In genomic region chr1:230124187-230125128, GRCh38 we compare ENCODE assay signal across 11 cellular contexts. TPM values are rescaled to one million over a fixed set of nuclear protein-coding genes. Genes with fewer than 3 reads are reported as not detected.
DNase-seq lines count a peak whose midpoint lies in the region; ATAC-seq and TF ChIP-seq lines count a peak whose summit lies in the region.
"Had no signal": no experiment of that assay in that cellular context is flagged by ENCODE, and none has a peak within 500 bp of the region (broad histone marks: within the 10 kb centered on the region; RNA-seq: fewer than 3 reads in every experiment).

No MANE protein-coding gene starts in this region.

- no peaks in the 10 kb centered on the region for H3K36me3 ChIP-seq in CD8-positive, alpha-beta memory T cell (ENCODE audit: insufficient read depth, low read length)
- peaks cover 0 to 13% of the 10 kb centered on the region in 2 experiments for H3K36me3 ChIP-seq in mesenchymal stem cell (ENCODE audit: control insufficient read depth in 1 of 2, insufficient read depth in 2 of 2, low read depth in 1 of 2, low read length in 2 of 2)
- H3K36me3 ChIP-seq: heart left ventricle had no signal

- no peak overlapping the region for H2AK5ac ChIP-seq in mesenchymal stem cell (ENCODE audit: low read length, severe bottlenecking)

- H3K14ac ChIP-seq in mesenchymal stem cell (ENCODE audit: low read length in 2 of 2): no peak overlapping the region

- H2BK12ac ChIP-seq in mesenchymal stem cell (ENCODE audit: low read length in 2 of 2): no peak overlapping the region

- H3K4me1 Mint-ChIP-seq in CD8-positive, alpha-beta memory T cell: peaks cover 65 to 90% (median 71%) of the 10 kb centered on the region in 3 donors
- H3K4me1 Mint-ChIP-seq in HFFc6 (ENCODE audit: low read depth) (peaks cover 63% of the 10 kb centered on the region), activated B cell treated with CpG ODN at 0.5 μM for 24 hours (peaks cover 96% of the 10 kb centered on the region)

- ATAC-seq in activated B cell treated with CpG ODN at 0.5 μM for 24 hours (ENCODE audit: low read depth) (no peak), GM18873 (IDR thresholded peaks at IDR 0.05; ENCODE audit: low FRiP score, unreplicated experiment) (no peak), HG03039 (IDR thresholded peaks at IDR 0.05; ENCODE audit: unreplicated experiment) (no peak)
- ATAC-seq: Right ventricle myocardium inferior had no signal

- H4K8ac ChIP-seq in mesenchymal stem cell (ENCODE audit: low read length): no peak overlapping the region

- no peak for DNase-seq in CD8-positive, alpha-beta memory T cell
- no peak for DNase-seq in HFFc6
- no peak for DNase-seq in activated B cell treated with CpG ODN at 0.5 μM for 24 hours
- peak; percentile 33 for DNase-seq in mesenchymal stem cell
- DNase-seq in stimulated activated CD4-positive, alpha-beta T cell treated with anti-CD3 and anti-CD28 coated beads, Interleukin-15, amount 100 ng/mL, for 24 hours: no peak
- DNase-seq in retina: no peak
- DNase-seq: cortex of kidney, heart left ventricle had no signal

- no peak overlapping the region for H3K9ac ChIP-seq in mesenchymal stem cell (ENCODE audit: low read length)

- no peak overlapping the region for H2BK120ac ChIP-seq in mesenchymal stem cell (ENCODE audit: low read depth, low read length)

- CTCF ChIA-PET in CD8-positive, alpha-beta memory T cell (lab: Charles Lee): interaction anchor here (1.2 to 1.6 kb wide), 2 partner anchors 13 to 43 kb away, joined by 3 to 4 read pairs; no protein-coding TSS in a partner anchor
- CTCF ChIA-PET in activated B cell treated with CpG ODN at 0.5 μM for 24 hours (lab: Charles Lee): interaction anchor here (1.0 to 2.3 kb wide), 6 partner anchors 12 to 463 kb away, joined by 3 to 13 read pairs (median 7); partner anchors contain the start of gene GALNT2

- no peak overlapping the region for H3K23ac ChIP-seq in mesenchymal stem cell (ENCODE audit: low read length in 2 of 2)

- H2BK5ac ChIP-seq in mesenchymal stem cell (ENCODE audit: low read depth, low read length, poor library complexity, severe bottlenecking): no peak overlapping the region

- peak overlapping the region; percentile 11 for H3K27ac ChIP-seq in CD8-positive, alpha-beta memory T cell (ENCODE audit: low read depth, low read length)
- H3K27ac ChIP-seq in mesenchymal stem cell (ENCODE audit: low read length, poor library complexity, severe bottlenecking): no peak overlapping the region
- H3K27ac ChIP-seq: heart left ventricle had no signal

- H3K79me1 ChIP-seq in mesenchymal stem cell (replicated peaks; ENCODE audit: low read length, poor library complexity, severe bottlenecking): peaks cover 40% of the 10 kb centered on the region

- peak overlapping the region in 6 of 8 donors; percentile 49 to 94 (median 74) for H3K27ac Mint-ChIP-seq in CD8-positive, alpha-beta memory T cell
- H3K27ac Mint-ChIP-seq in HFFc6 (peak overlapping the region; percentile 83), activated B cell treated with CpG ODN at 0.5 μM for 24 hours (peak overlapping the region; percentile 90)

- H3K4me3 ChIP-seq in CD8-positive, alpha-beta memory T cell (ENCODE audit: low read length): no peak overlapping the region
- H3K4me3 ChIP-seq in mesenchymal stem cell (ENCODE audit: insufficient read depth in 1 of 2, low read depth in 1 of 2, low read length in 2 of 2): no peak overlapping the region
- H3K4me3 ChIP-seq: heart left ventricle had no signal

- H3K27me3 Mint-ChIP-seq in CD8-positive, alpha-beta memory T cell: no peaks in the 10 kb centered on the region
- H3K27me3 Mint-ChIP-seq in HFFc6 (ENCODE audit: insufficient read depth) (no peaks in the 10 kb centered on the region; the same call in 1 of the 2 replicates), activated B cell treated with CpG ODN at 0.5 μM for 24 hours (no peaks in the 10 kb centered on the region)

- no peaks in the 10 kb centered on the region for H3K9me3 ChIP-seq in CD8-positive, alpha-beta memory T cell (ENCODE audit: low read length)
- H3K9me3 ChIP-seq in mesenchymal stem cell (ENCODE audit: control insufficient read depth, low read length): no peaks in the 10 kb centered on the region
- H3K9me3 ChIP-seq: heart left ventricle had no signal

- no peak overlapping the region for H3K18ac ChIP-seq in mesenchymal stem cell (ENCODE audit: low read depth in 1 of 2, low read length in 2 of 2)

- H2BK15ac ChIP-seq in mesenchymal stem cell (ENCODE audit: low read depth, poor library complexity, severe bottlenecking): no peak overlapping the region

- no peaks in the 10 kb centered on the region for H3K27me3 ChIP-seq in CD8-positive, alpha-beta memory T cell (ENCODE audit: insufficient read depth, low read length, poor library complexity, severe bottlenecking)
- H3K27me3 ChIP-seq in mesenchymal stem cell (ENCODE audit: control insufficient read depth in 1 of 2, insufficient read depth in 1 of 2, low read length in 2 of 2): no peaks in the 10 kb centered on the region
- H3K27me3 ChIP-seq: heart left ventricle had no signal

- POLR2A ChIA-PET in CD8-positive, alpha-beta memory T cell (lab: Charles Lee): no interaction called here
- POLR2A ChIA-PET in activated B cell treated with CpG ODN at 0.5 μM for 24 hours (lab: Charles Lee): interaction anchor here (0.6 to 7.4 kb wide), 21 partner anchors 9 to 1718 kb away, joined by 3 to 222 read pairs (median 9); partner anchors contain the start of genes ABCB10, GALNT2 and TRIM11

- intact Hi-C loops in activated B cell treated with CpG ODN at 0.5 μM for 24 hours (cut with micrococcal nuclease): loop anchor here (5.0 kb wide), 4 partner anchors 178 to 647 kb away; no protein-coding TSS in a partner anchor

- peak overlapping the region in 6 of 7 donors; percentile 35 to 54 (median 39) for H3K4me3 Mint-ChIP-seq in CD8-positive, alpha-beta memory T cell
- H3K4me3 Mint-ChIP-seq in HFFc6: no peak overlapping the region
- peak overlapping the region; percentile 49 for H3K4me3 Mint-ChIP-seq in activated B cell treated with CpG ODN at 0.5 μM for 24 hours

- TF ChIP-seq CTCF in HFFc6 (IDR thresholded peaks at IDR 0.05): no peak
- no peak for TF ChIP-seq CTCF in activated B cell treated with CpG ODN at 0.5 μM for 24 hours (IDR thresholded peaks at IDR 0.05)

- peaks cover 42% of the 10 kb centered on the region for H3K4me1 ChIP-seq in CD8-positive, alpha-beta memory T cell (ENCODE audit: insufficient read depth, low read length)
- H3K4me1 ChIP-seq in mesenchymal stem cell (ENCODE audit: control insufficient read depth, insufficient read depth, low read depth, low read length): peaks cover 46% of the 10 kb centered on the region

- no peak overlapping the region for H2AFZ ChIP-seq in mesenchymal stem cell (ENCODE audit: low read depth, low read length)

- H3K9me3 Mint-ChIP-seq in CD8-positive, alpha-beta memory T cell: no peaks in the 10 kb centered on the region
- H3K9me3 Mint-ChIP-seq in HFFc6 (no peaks in the 10 kb centered on the region), activated B cell treated with CpG ODN at 0.5 μM for 24 hours (no peaks in the 10 kb centered on the region)

- no peak overlapping the region for H3K4ac ChIP-seq in mesenchymal stem cell (ENCODE audit: low read depth in 1 of 2, low read length in 2 of 2)

- peaks cover 0 to 10% (median 7%) of the 10 kb centered on the region in 3 donors for H3K36me3 Mint-ChIP-seq in CD8-positive, alpha-beta memory T cell
- peaks cover 16% of the 10 kb centered on the region for H3K36me3 Mint-ChIP-seq in HFFc6 (ENCODE audit: low read depth)
- H3K36me3 Mint-ChIP-seq in activated B cell treated with CpG ODN at 0.5 μM for 24 hours (ENCODE audit: low read depth): peaks cover 28% of the 10 kb centered on the region

- no peak overlapping the region for H3K4me2 ChIP-seq in mesenchymal stem cell (ENCODE audit: low read length, poor library complexity, severe bottlenecking)

- WGBS in mesenchymal stem cell: 96% methylated on average over 7 of the region's 9 CpGs

- no peak overlapping the region for H4K91ac ChIP-seq in mesenchymal stem cell (ENCODE audit: low read length)

RNA-seq across cellular contexts. Expression of gene GALNT2, which starts 57.4 kb away (rescaled TPM):
- total RNA-seq in CD8-positive, alpha-beta memory T cell: 10 to 100 TPM; 65.6 to 69.0 TPM
- 15.7 TPM for polyA plus RNA-seq in CD8-positive, alpha-beta memory T cell
- total RNA-seq in HFFc6 (2021; fragmentation: NEBNext Ultra II Directional; extraction: Animal tissue kit (Norgen Biotek cat#: 25700)): 100 to 1,000 TPM; 174 to 194 (median 181) TPM
- total RNA-seq in activated B cell treated with CpG ODN at 0.5 μM for 24 hours: 99.8 and 108 TPM in 2 replicates
- 128 TPM for polyA plus RNA-seq in mesenchymal stem cell (2013, experiment 1 of 2)
- polyA plus RNA-seq in mesenchymal stem cell (2013, experiment 2 of 2): 130 TPM
